Comparison of ENCODE assay signal across 31 cellular contexts in the genomic region with DNA sequence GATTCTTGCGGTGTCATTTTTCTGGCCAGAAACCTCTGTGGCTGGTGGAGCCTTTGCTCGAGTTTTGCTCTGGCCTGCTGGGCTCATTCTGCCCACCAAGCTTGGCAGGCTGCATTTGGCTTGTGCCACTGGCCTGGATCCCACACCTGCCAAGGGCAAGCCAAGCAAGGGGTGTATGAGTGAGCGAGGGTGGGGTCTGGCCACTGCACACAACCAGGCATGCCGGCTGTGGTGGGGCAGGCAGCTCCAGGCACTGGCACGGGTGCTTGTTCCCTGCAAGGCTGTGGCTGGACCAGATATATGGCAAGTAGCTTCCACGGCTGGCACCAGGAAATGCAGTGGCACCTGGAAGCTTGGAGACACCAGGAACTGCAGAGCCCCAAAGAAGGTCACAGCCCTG.
"Had no signal": no experiment of that assay in that cellular context is flagged by ENCODE, and none has a peak within 500 bp of the region (broad histone marks: within the 10 kb centered on the region; RNA-seq: fewer than 3 reads in every experiment).

No MANE protein-coding gene starts in this region.

- H3K4me1 ChIP-seq: colonic mucosa, gastrocnemius medialis, suprapubic skin, tibial artery, upper lobe of right lung had no signal

- ATAC-seq: activated CD4-positive, alpha-beta T cell treated with anti-CD3 and anti-CD28 coated beads for 36 hours; activated T-helper 17 cell treated with anti-CD3 and anti-CD28 coated beads, Interleukin-2, amount 50 U/mL, for 72 hours; gastrocnemius medialis; left colon; sciatic nerve; stimulated activated naive B cell treated with anti-CD40 and anti-IgM and Interleukin-4, amounts not matched to agents 10 μg/mL and 1 μg/mL and 100 μg/mL, for 72 hours had no signal

- H3K27ac Mint-ChIP-seq: activated B cell treated with CpG ODN at 0.5 μM for 24 hours; activated CD4-positive, alpha-beta T cell treated with anti-CD3 and anti-CD28 coated beads for 36 hours; activated T-helper 17 cell treated with anti-CD3 and anti-CD28 coated beads, Interleukin-2, amount 50 U/mL, for 72 hours; memory B cell; nephron; progenitor cell of endocrine pancreas; stimulated activated naive B cell treated with anti-CD40 and anti-IgM and Interleukin-4, amounts not matched to agents 10 μg/mL and 1 μg/mL and 100 μg/mL, for 72 hours; T-helper 2 cell treated with Interferon-gamma antibody and Interleukin-4, amounts not matched to agents 5 μg/mL and 100 μg/mL, for 36 hours had no signal

- H3K27ac ChIP-seq: colonic mucosa, dorsolateral prefrontal cortex, gastrocnemius medialis, neutrophil, ovary, stomach, suprapubic skin, tibial artery, upper lobe of right lung had no signal

- H3K4me3 Mint-ChIP-seq: activated B cell treated with CpG ODN at 0.5 μM for 24 hours; activated CD4-positive, alpha-beta T cell treated with anti-CD3 and anti-CD28 coated beads for 36 hours; activated T-helper 17 cell treated with anti-CD3 and anti-CD28 coated beads, Interleukin-2, amount 50 U/mL, for 72 hours; memory B cell; nephron; stimulated activated naive B cell treated with anti-CD40 and anti-IgM and Interleukin-4, amounts not matched to agents 10 μg/mL and 1 μg/mL and 100 μg/mL, for 72 hours; T-helper 2 cell treated with Interferon-gamma antibody and Interleukin-4, amounts not matched to agents 5 μg/mL and 100 μg/mL, for 36 hours had no signal

- H3K27me3 Mint-ChIP-seq: activated B cell treated with CpG ODN at 0.5 μM for 24 hours; memory B cell; progenitor cell of endocrine pancreas; stimulated activated naive B cell treated with anti-CD40 and anti-IgM and Interleukin-4, amounts not matched to agents 10 μg/mL and 1 μg/mL and 100 μg/mL, for 72 hours had no signal

- H3K36me3 ChIP-seq: colonic mucosa, gastrocnemius medialis, neutrophil, ovary, stomach, suprapubic skin, tibial artery, upper lobe of right lung had no signal

- H3K9me3 Mint-ChIP-seq: activated T-helper 17 cell treated with anti-CD3 and anti-CD28 coated beads, Interleukin-2, amount 50 U/mL, for 72 hours; nephron had no signal

- H3K36me3 Mint-ChIP-seq: memory B cell; stimulated activated naive B cell treated with anti-CD40 and anti-IgM and Interleukin-4, amounts not matched to agents 10 μg/mL and 1 μg/mL and 100 μg/mL, for 72 hours had no signal

- H3K9me3 ChIP-seq: colonic mucosa, gastrocnemius medialis, neutrophil, ovary, stomach, suprapubic skin, tibial artery, upper lobe of right lung had no signal

- H3K27me3 ChIP-seq: colonic mucosa, dorsolateral prefrontal cortex, gastrocnemius medialis, neutrophil, ovary, stomach, suprapubic skin, tibial artery, upper lobe of right lung had no signal

- DNase-seq: activated B cell treated with CpG ODN at 0.5 μM for 24 hours; activated CD4-positive, alpha-beta T cell treated with anti-CD3 and anti-CD28 coated beads for 36 hours; activated CD4-positive, alpha-beta T cell treated with anti-CD3 and anti-CD28 coated beads, Interleukin-2, amount 50 U/mL, for 4 hours; activated gamma-delta T cell treated with Interleukin-2 at 50 U/mL for 16 hours; activated naive CD4-positive, alpha-beta T cell treated with anti-CD3 and anti-CD28 coated beads, Interleukin-2, amount 50 U/mL, for 16 hours; activated T-cell treated with anti-CD3 and anti-CD28 coated beads, Interleukin-2, amount 50 U/mL, for 1 hour; amniotic stem cell; central memory CD4-positive, alpha-beta T cell; colonic mucosa; effector memory CD4-positive, alpha-beta T cell; gastrocnemius medialis; glutamatergic neuron; left colon; ovary; small intestine; stimulated activated CD4-positive, alpha-beta T cell treated with anti-CD3 and anti-CD28 coated beads, Interleukin-15, amount 100 ng/mL, for 24 hours; stimulated activated CD4-positive, alpha-beta T cell treated with anti-CD3 and anti-CD28 coated beads, Interleukin-2, amount 100 ng/mL, for 24 hours; stimulated activated naive B cell treated with anti-CD40 and anti-IgM and Interleukin-4, amounts not matched to agents 10 μg/mL and 1 μg/mL and 100 μg/mL, for 72 hours; stomach; T-helper 1 cell; tibial artery; upper lobe of right lung had no signal

- H3K4me3 ChIP-seq: colonic mucosa, dorsolateral prefrontal cortex, gastrocnemius medialis, ovary, stomach, suprapubic skin, tibial artery, upper lobe of right lung had no signal
